8 cellular contexts compared by ENCODE assay signal in genomic region chr4:173334085-173334890, GRCh38. TPM values are rescaled to one million over a fixed set of nuclear protein-coding genes. Genes with fewer than 3 reads are reported as not detected.
DNase-seq lines count a peak whose midpoint lies in the region; ATAC-seq and TF ChIP-seq lines count a peak whose summit lies in the region.

HMGB2 (minus strand) TSS chr4:173334358; CDS start chr4:173333649, 709 bp downstream.

- H3K27ac ChIP-seq in CD8-positive, alpha-beta memory T cell (ENCODE audit: low read depth, low read length): peak within 1 kb of the TSS; percentile 98
- peak within 1 kb of the TSS; percentile 97 for H3K27ac ChIP-seq in lower lobe of right lung

- POLR2A ChIA-PET in CD8-positive, alpha-beta memory T cell (lab: Charles Lee): interaction anchor here (0.6 to 6.8 kb wide), 9 partner anchors 11 to 160 kb away, joined by 3 to 206 read pairs (median 3); partner anchors contain the start of gene SAP30

- peak within 1 kb of the TSS; percentile 88 to 99 (median 96) for H3K27ac Mint-ChIP-seq in CD8-positive, alpha-beta memory T cell

- H3K27me3 ChIP-seq in CD8-positive, alpha-beta memory T cell (ENCODE audit: insufficient read depth, low read length, poor library complexity, severe bottlenecking): no peaks in the 10 kb centered on the region
- H3K27me3 ChIP-seq in lower lobe of right lung (ENCODE audit: low read depth): no peaks in the 10 kb centered on the region

- H3K9me3 Mint-ChIP-seq in CD8-positive, alpha-beta memory T cell: no peaks in the 10 kb centered on the region

- CTCF ChIA-PET in CD8-positive, alpha-beta memory T cell (lab: Charles Lee): interaction anchor here (0.8 to 3.7 kb wide), 5 partner anchors 13 to 35 kb away, joined by 3 to 39 read pairs (median 5); partner anchors contain the start of gene SAP30

- peak; percentile 99 to 100 (median 99) for DNase-seq in CD8-positive, alpha-beta memory T cell
- DNase-seq in HS-5 (ENCODE audit: low read depth) (peak; percentile 97), lower lobe of right lung (peak; percentile 100)
- peak; percentile 97 for DNase-seq in NK-92 treated with Interleukin-12 subunit alpha and Interleukin-12 subunit beta, amount 100 ng/mL, for 24 hours (lab: John Stamatoyannopoulos, UW)
- DNase-seq in activated CD8-positive, alpha-beta memory T cell treated with anti-CD3 and anti-CD28 coated beads for 24 hours: peak; percentile 99
- peak; percentile 99 for DNase-seq in effector CD4-positive, alpha-beta T cell
- peak; percentile 99 to 100 (median 100) for DNase-seq in stimulated activated CD4-positive, alpha-beta T cell treated with anti-CD3 and anti-CD28 coated beads, TNF-alpha, amount 100 ng/mL, for 24 hours (ENCODE audit: low read depth in 3 of 3)

- peaks cover 0 to 4% of the 10 kb centered on the region in 2 donors for H3K27me3 Mint-ChIP-seq in CD8-positive, alpha-beta memory T cell

- no peak for TF ChIP-seq CTCF in lower lobe of right lung (IDR thresholded peaks at IDR 0.05)

- intact Hi-C loops in lower lobe of right lung (cut with DNase I): no loop called here

- H3K4me3 ChIP-seq in CD8-positive, alpha-beta memory T cell (ENCODE audit: low read length): peak within 1 kb of the TSS; percentile 94
- peak within 1 kb of the TSS; percentile 85 for H3K4me3 ChIP-seq in lower lobe of right lung

- peaks cover 22% of the 10 kb centered on the region for H3K4me1 ChIP-seq in CD8-positive, alpha-beta memory T cell (ENCODE audit: insufficient read depth, low read length)
- peaks cover 23% of the 10 kb centered on the region for H3K4me1 ChIP-seq in lower lobe of right lung

- H3K9me3 ChIP-seq in CD8-positive, alpha-beta memory T cell (ENCODE audit: low read length): no peaks in the 10 kb centered on the region
- H3K9me3 ChIP-seq in lower lobe of right lung: no peaks in the 10 kb centered on the region

- H3K36me3 Mint-ChIP-seq in CD8-positive, alpha-beta memory T cell: peaks cover 0 to 49% (median 3%) of the 10 kb centered on the region in 3 donors

- ATAC-seq in GM19468 (IDR thresholded peaks at IDR 0.05; ENCODE audit: extremely low read depth, unreplicated experiment): peak; percentile 93
- peak; percentile 97 to 99 for ATAC-seq in lower lobe of right lung

- peaks cover 27 to 41% (median 39%) of the 10 kb centered on the region in 3 donors for H3K4me1 Mint-ChIP-seq in CD8-positive, alpha-beta memory T cell

- H3K4me3 Mint-ChIP-seq in CD8-positive, alpha-beta memory T cell: peak within 1 kb of the TSS; percentile 95 to 100 (median 98)

- H3K36me3 ChIP-seq in CD8-positive, alpha-beta memory T cell (ENCODE audit: insufficient read depth, low read length): no peaks in the 10 kb centered on the region
- H3K36me3 ChIP-seq in lower lobe of right lung: peaks cover 28% of the 10 kb centered on the region

RNA-seq across cellular contexts. Expression of gene HMGB2, which starts in this region (rescaled TPM):
- total RNA-seq in CD8-positive, alpha-beta memory T cell: 100 to 1,000 TPM; 341 to 342 TPM
- polyA plus RNA-seq in CD8-positive, alpha-beta memory T cell: 212 TPM
- total RNA-seq in lower lobe of right lung: 40.9 TPM

Comparison
In these comparisons a context has a peak if more than half of its experiments do, and no peak if none do; other contexts are left out.
1. Peak in every context shown above with its lines: DNase-seq, ATAC-seq, H3K4me3 ChIP-seq and H3K27ac ChIP-seq.